26 cellular contexts compared by ENCODE assay signal in the genomic region with DNA sequence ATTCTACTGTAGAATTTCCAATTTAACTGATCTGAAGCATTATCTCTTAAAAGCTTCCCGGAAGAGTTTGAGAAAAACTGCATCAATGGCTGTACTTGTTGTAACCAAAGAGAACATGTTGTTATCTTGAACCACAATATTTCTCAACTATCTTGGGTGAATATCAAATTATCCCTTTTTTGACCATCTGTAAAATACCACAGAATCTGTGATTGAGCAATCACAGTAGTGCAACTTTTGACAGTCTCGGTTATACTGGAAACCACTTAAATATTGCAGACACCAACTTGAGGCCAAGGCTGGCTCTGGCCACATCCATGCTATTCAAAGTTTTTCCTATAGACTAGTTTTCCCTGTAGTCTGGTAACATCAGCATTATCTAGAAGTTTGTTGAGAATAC.
DNase-seq lines count a peak whose midpoint lies in the region; ATAC-seq and TF ChIP-seq lines count a peak whose summit lies in the region.
"Had no signal": no experiment of that assay in that cellular context is flagged by ENCODE, and none has a peak within 500 bp of the region (broad histone marks: within the 10 kb centered on the region; RNA-seq: fewer than 3 reads in every experiment).

No MANE protein-coding gene starts in this region.

- no peaks in the 10 kb centered on the region for H3K79me1 ChIP-seq in IMR-90 (ENCODE audit: low read depth in 1 of 2, low read length in 2 of 2)

- 0 out of 2 replicates have a peak, but pooled peaks cover 1% of the 10 kb centered on the region for H3K9me3 ChIP-seq in IMR-90 (ENCODE audit: control insufficient read depth, insufficient read depth, low read length)
- H3K9me3 ChIP-seq: Peyer's patch, testis had no signal

- DNase-seq in IMR-90 (no peak), OCI-M1 (lab: John Stamatoyannopoulos, UW) (peak; percentile 19), fibroblast of pulmonary artery (ENCODE audit: low read depth) (peak; percentile 9), sciatic nerve (ENCODE audit: low spot score) (no peak), cerebellar nuclear complex (lab: John Stamatoyannopoulos, UW) (no peak), hepatic stellate cell (ENCODE audit: low spot score) (no peak)
- DNase-seq: activated CD4-positive, alpha-beta T cell treated with anti-CD3 and anti-CD28 coated beads for 48 hours; activated naive CD4-positive, alpha-beta T cell treated with anti-CD3 and anti-CD28 coated beads for 36 hours; activated T-cell treated with anti-CD3 and anti-CD28 coated beads, Interleukin-2, amount 50 U/mL, for 72 hours; anterior cingulate cortex; CD4-positive, alpha-beta T cell; DMS 273 treated with DMSO at 0.1 percent for 48 hours; effector CD8-positive, alpha-beta T cell; immature natural killer cell; KG1; NCI-H1092; NCI-H2081; nephron progenitor cell; Peyer's patch; stimulated activated CD4-positive, alpha-beta T cell treated with anti-CD3 and anti-CD28 coated beads, Interleukin-1b, Interleukin-23, amount 100 ng/mL, for 48 hours; T-helper 2 cell; testis had no signal

- no peak overlapping the region for H3K4ac ChIP-seq in IMR-90 (ENCODE audit: low read depth, low read length)

- H3K27ac ChIP-seq in IMR-90 (ENCODE audit: insufficient read depth, low read length): no peak overlapping the region
- H3K27ac ChIP-seq: parathyroid adenoma, testis had no signal

- no peak overlapping the region for H3K56ac ChIP-seq in IMR-90 (ENCODE audit: extremely low read depth, insufficient read depth, low read length)

- POLR2A ChIA-PET in IMR-90 (lab: Charles Lee; ENCODE audit: unreplicated experiment): no interaction called here

- no peaks in the 10 kb centered on the region for H3K4me1 ChIP-seq in IMR-90 (ENCODE audit: control insufficient read depth, insufficient read depth, low read length)
- H3K4me1 ChIP-seq: parathyroid adenoma, Peyer's patch, testis had no signal

- no peak overlapping the region for H3K23ac ChIP-seq in IMR-90 (ENCODE audit: low read depth, low read length)

- H4K20me1 ChIP-seq in IMR-90 (ENCODE audit: insufficient read depth, low read length): no peaks in the 10 kb centered on the region

- in situ Hi-C loops in IMR-90 (cut with MboI; ENCODE audit: low sequenced_read_pairs): no loop called here

- CTCF ChIA-PET in IMR-90 (lab: Yijun Ruan, JAX): no interaction called here

- H3K4me3 ChIP-seq in IMR-90 (ENCODE audit: insufficient read depth, low read depth, low read length) (no peak overlapping the region), fibroblast of pulmonary artery (replicated peaks; ENCODE audit: low read depth, low read length) (no peak overlapping the region)
- H3K4me3 ChIP-seq: Peyer's patch, testis had no signal

- intact Hi-C loops in IMR-90 (cut with micrococcal nuclease): no loop called here
- intact Hi-C loops in sciatic nerve (cut with DNase I): no loop called here

- no peak for TF ChIP-seq CTCF in IMR-90 (conservative IDR thresholded peaks at IDR 0.05; ENCODE audit: low read depth, low read length)
- no peak for TF ChIP-seq CTCF in fibroblast of pulmonary artery (IDR thresholded peaks at IDR 0.05; ENCODE audit: low read length, missing control alignments)

- H4K5ac ChIP-seq in IMR-90 (ENCODE audit: low read depth, low read length): no peak overlapping the region

- H2AFZ ChIP-seq in IMR-90 (replicated peaks; ENCODE audit: low read length, poor library complexity): no peak overlapping the region
- H2AFZ ChIP-seq: parathyroid adenoma had no signal

- H2BK120ac ChIP-seq in IMR-90 (ENCODE audit: low read depth, low read length): no peak overlapping the region

- TF ChIP-seq RAD21 in IMR-90 (IDR thresholded peaks at IDR 0.05; ENCODE audit: low read length): no peak

- no peak overlapping the region for H3K9ac ChIP-seq in IMR-90 (ENCODE audit: low read depth, low read length)
- H3K9ac ChIP-seq: parathyroid adenoma had no signal

- no peak overlapping the region for H2BK15ac ChIP-seq in IMR-90 (ENCODE audit: low read depth, low read length)

- H2AK5ac ChIP-seq in IMR-90 (ENCODE audit: low read depth, low read length): no peak overlapping the region

- no peaks in the 10 kb centered on the region for H3K27me3 ChIP-seq in IMR-90 (ENCODE audit: control insufficient read depth, insufficient read depth, low read length)
- H3K27me3 ChIP-seq: Peyer's patch, testis had no signal

- H3K18ac ChIP-seq in IMR-90 (ENCODE audit: low read depth, low read length): no peak overlapping the region

- no peak overlapping the region for H4K8ac ChIP-seq in IMR-90 (ENCODE audit: low read depth in 2 of 2, low read length in 2 of 2)

- no CpG with 5 or more reads among the region's 2 CpGs for WGBS in IMR-90 (ENCODE audit: extremely low coverage in 2 of 2, insufficient read length in 1 of 2), 2 experiments

- no peak overlapping the region for H3K4me2 ChIP-seq in IMR-90 (ENCODE audit: low read depth, low read length)

- BruUV-seq in IMR-90 (replicated peaks; lab: Mats Ljungman, UMichigan): no TSS peak

- no peak overlapping the region for H3K14ac ChIP-seq in IMR-90 (replicated peaks; ENCODE audit: low read depth, low read length)

- H3K9me1 ChIP-seq in IMR-90 (ENCODE audit: insufficient read depth, low read length): no peaks in the 10 kb centered on the region

- H2BK20ac ChIP-seq in IMR-90 (ENCODE audit: low read depth, low read length): no peak overlapping the region

- no peak overlapping the region for H4K91ac ChIP-seq in IMR-90 (ENCODE audit: insufficient read depth, low read depth, low read length)

- no peak for ATAC-seq in IMR-90 (ENCODE audit: low read depth)
- ATAC-seq in sciatic nerve: peak; percentile 92
- ATAC-seq in esophagus mucosa: no peak
- ATAC-seq: activated T-cell treated with anti-CD3 and anti-CD28 coated beads, Interleukin-2, amount 50 U/mL, for 72 hours; HCT116; stimulated activated effector memory CD8-positive, alpha-beta T cell treated with anti-CD3 and anti-CD28 coated beads, Interleukin-12 subunit alpha, Interleukin-12 subunit beta, amount 100 ng/mL, for 72 hours had no signal

- dilution Hi-C loops in IMR-90 (cut with HindIII; ENCODE audit: low sequenced_read_pairs, unreplicated experiment): no loop called here

- TF ChIP-seq POLR2A in IMR-90 (IDR thresholded peaks at IDR 0.05; ENCODE audit: low read depth, low read length): no peak

- H2BK5ac ChIP-seq in IMR-90 (ENCODE audit: low read depth, low read length, poor library complexity, severe bottlenecking): no peak overlapping the region

- no peak overlapping the region for H2AK9ac ChIP-seq in IMR-90 (replicated peaks; ENCODE audit: low read depth, low read length, poor library complexity)

- H3K36me3 ChIP-seq in IMR-90 (ENCODE audit: control insufficient read depth, insufficient read depth, low read length): no peaks in the 10 kb centered on the region
- H3K36me3 ChIP-seq: Peyer's patch had no signal

TF ChIP-seq in IMR-90, 13 proteins besides CTCF, POLR2A, EP300 and RAD21:
- TF ChIP-seq CEBPB (IDR thresholded peaks at IDR 0.05; ENCODE audit: low read depth, low read length) (peak; percentile 51), ELK1 (IDR thresholded peaks at IDR 0.05; ENCODE audit: borderline replicate concordance, low read depth, low read length) (no peak), FOS (IDR thresholded peaks at IDR 0.05; ENCODE audit: low read depth, low read length) (no peak)
TF ChIP-seq in IMR-90: peak in this region for 1.

Comparison
In these comparisons a context has a peak if more than half of its experiments do, and no peak if none do; other contexts are left out.
1. DNase-seq: peak in OCI-M1 (single experiment) and fibroblast of pulmonary artery (single experiment); none in IMR-90 (single experiment), sciatic nerve (single experiment), cerebellar nuclear complex (0 of 2) and hepatic stellate cell (single experiment).